ENCODE assay signal across 1 cellular context in genomic region chr17:27575100-27575911, GRCh38.
A peak's percentile ranks its signal among the peaks of the same experiment; 100 is the strongest.
TF ChIP-seq lines count a peak whose summit lies in the region.

No MANE protein-coding gene starts in this region.

TF ChIP-seq in K562, 482 proteins besides CTCF, POLR2A, EP300 and RAD21 (continued from another document and continues in another):
- TF ChIP-seq ZBTB11 (CRISPR knock-in tag; IDR thresholded peaks at IDR 0.05) (0 out of 6 replicates have a peak, but pooled peaks of 1 of the 3 experiments have one; percentile 78), CLOCK (CRISPR knock-in tag; IDR thresholded peaks at IDR 0.05; ENCODE audit: borderline replicate concordance) (peak; percentile 69; the same call in 1 of the 2 replicates), POLR2AphosphoS2 (IDR thresholded peaks at IDR 0.05; ENCODE audit: low read length) (no peak), MAFK (IDR thresholded peaks at IDR 0.05; ENCODE audit: low read length) (no peak), HBP1 (CRISPR knock-in tag; IDR thresholded peaks at IDR 0.05) (peak; percentile 80), TEAD1 (CRISPR knock-in tag; IDR thresholded peaks at IDR 0.05) (peak in 1 of 2 experiments; percentile 89; a peak in 2 of 4 replicates), ZNF280B (CRISPR knock-in tag; IDR thresholded peaks at IDR 0.05) (peak; percentile 71; the same call in 1 of the 2 replicates), PTRF (tag; IDR thresholded peaks at IDR 0.05) (peak; percentile 97), DIDO1 (tag; IDR thresholded peaks at IDR 0.05; ENCODE audit: low read depth) (peak; percentile 81; the same call in 1 of the 2 replicates), EWSR1 (IDR thresholded peaks at IDR 0.05; ENCODE audit: borderline replicate concordance, low read depth, partially characterized antibody) (no peak), CUX1 (CRISPR knock-in tag; IDR thresholded peaks at IDR 0.05) (peak; percentile 92), ESRRB (CRISPR knock-in tag; IDR thresholded peaks at IDR 0.05; ENCODE audit: borderline replicate concordance) (peak; percentile 46; the same call in 1 of the 2 replicates), ZBTB33 (CRISPR knock-in tag; IDR thresholded peaks at IDR 0.05) (no peak), THRA (IDR thresholded peaks at IDR 0.05) (no peak), MEF2A (IDR thresholded peaks at IDR 0.05; ENCODE audit: control insufficient read depth, low read depth, low read length) (no peak), KLF1 (tag; IDR thresholded peaks at IDR 0.05) (no peak; the same call in 1 of the 2 replicates), ZFP30 (CRISPR knock-in tag; IDR thresholded peaks at IDR 0.05; ENCODE audit: borderline replicate concordance) (no peak), KDM2B (CRISPR knock-in tag; IDR thresholded peaks at IDR 0.05) (no peak), HEY1 (CRISPR knock-in tag; IDR thresholded peaks at IDR 0.05; ENCODE audit: borderline replicate concordance) (no peak), CBFA2T2 (conservative IDR thresholded peaks at IDR 0.05) (no peak), HMGN3 (IDR thresholded peaks at IDR 0.05; ENCODE audit: borderline replicate concordance, extremely low read depth, insufficient read length, low read depth, low read length) (no peak), LEF1 (IDR thresholded peaks at IDR 0.05) (0 out of 2 replicates have a peak, but pooled peaks have one; percentile 5), ZZZ3 (IDR thresholded peaks at IDR 0.05) (no peak), HDGF (IDR thresholded peaks at IDR 0.05) (no peak), SNRNP70 (optimal IDR thresholded peaks at IDR 0.05; ENCODE audit: low read depth, low read length) (no peak), CBFA2T3 (IDR thresholded peaks at IDR 0.05) (0 out of 2 replicates have a peak, but pooled peaks have one; percentile 19), ATF4 (CRISPR knock-in tag; IDR thresholded peaks at IDR 0.05) (peak; percentile 88), STAT5A (IDR thresholded peaks at IDR 0.05; ENCODE audit: borderline replicate concordance, low read length) (peak; percentile 96), IFI16 (CRISPR knock-in tag; IDR thresholded peaks at IDR 0.05) (peak; percentile 94), ETS1 (conservative IDR thresholded peaks at IDR 0.05; ENCODE audit: control insufficient read depth, low read depth, low read length) (no peak), ZNF395 (CRISPR knock-in tag; IDR thresholded peaks at IDR 0.05) (peak; percentile 98), HDAC3 (IDR thresholded peaks at IDR 0.05; ENCODE audit: borderline replicate concordance, partially characterized antibody) (no peak), ADNP (tag; IDR thresholded peaks at IDR 0.05) (no peak), BHLHE40 (IDR thresholded peaks at IDR 0.05; ENCODE audit: low read length) (no peak), ZNF143 (CRISPR knock-in tag; IDR thresholded peaks at IDR 0.05) (no peak), ZNF780A (CRISPR knock-in tag; IDR thresholded peaks at IDR 0.05) (peak; percentile 73; the same call in 1 of the 2 replicates), ZNF589 (CRISPR knock-in tag; IDR thresholded peaks at IDR 0.05; ENCODE audit: low read depth) (peak; percentile 96), ETV1 (tag; conservative IDR thresholded peaks at IDR 0.05; ENCODE audit: low read depth) (peak; percentile 84), PML (IDR thresholded peaks at IDR 0.05; ENCODE audit: low read length) (no peak)
